In the genomic region with DNA sequence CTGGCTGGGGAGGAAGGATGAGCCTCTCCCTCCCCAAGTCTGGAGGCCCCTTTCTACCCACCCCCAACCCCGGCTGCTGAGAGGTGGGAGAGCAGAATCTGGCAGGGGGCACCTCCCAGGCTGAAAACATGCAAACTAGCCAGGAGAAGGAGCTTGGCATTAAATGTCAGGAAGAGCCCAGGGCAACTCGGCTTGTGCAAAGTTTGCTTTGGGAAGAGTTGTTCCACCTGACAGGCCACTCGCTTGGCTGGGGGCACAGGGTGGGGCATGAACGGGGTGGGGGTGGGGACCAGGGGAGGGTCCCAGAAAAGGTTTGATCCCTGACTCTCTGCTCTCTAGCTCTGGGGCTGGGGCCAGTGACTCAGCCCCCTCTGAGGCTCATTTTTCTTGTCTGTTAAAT, we compare ENCODE assay signal across 26 cellular contexts. TPM values are rescaled to one million over a fixed set of nuclear protein-coding genes. Genes with fewer than 3 reads are reported as not detected.
DNase-seq lines count a peak whose midpoint lies in the region; ATAC-seq and TF ChIP-seq lines count a peak whose summit lies in the region.
"Had no signal": no experiment of that assay in that cellular context is flagged by ENCODE, and none has a peak within 500 bp of the region (broad histone marks: within the 10 kb centered on the region; RNA-seq: fewer than 3 reads in every experiment).

No MANE protein-coding gene starts in this region.

- no peaks in the 10 kb centered on the region for H3K27me3 ChIP-seq in prostate gland (replicated peaks; ENCODE audit: insufficient read depth)
- H3K27me3 ChIP-seq: BLaER1 had no signal

- H3K9me3 ChIP-seq in prostate gland, result no peaks in the 10 kb centered on the region
- H3K9me3 ChIP-seq: Caco-2 had no signal

- TF ChIP-seq POLR2A in prostate gland (IDR thresholded peaks at IDR 0.05), result no peak

- H3K4me3 ChIP-seq in LNCaP clone FGC (ENCODE audit: low read depth, low read length), result peak overlapping the region; percentile 79
- peak overlapping the region; percentile 52 to 61 for H3K4me3 ChIP-seq in prostate gland
- H3K4me3 ChIP-seq: BLaER1, GM12878 had no signal

- intact Hi-C loops in dendritic cell treated with granulocyte-macrophage colony-stimulating factor and Interleukin-4, amounts not matched to agents 40 ng/mL and 50 ng/mL, for 4 days (cut with micrococcal nuclease), result no loop called here
- intact Hi-C loops in prostate gland (cut with DNase I), result no loop called here

- peak overlapping the region; percentile 51 for H3K4me3 Mint-ChIP-seq in dendritic cell treated with granulocyte-macrophage colony-stimulating factor and Interleukin-4, amounts not matched to agents 40 ng/mL and 50 ng/mL, for 4 days
- H3K4me3 Mint-ChIP-seq in endothelial cell (ENCODE audit: unreplicated experiment), result no peak overlapping the region
- H3K4me3 Mint-ChIP-seq: CD8-positive, alpha-beta T cell had no signal

- peaks cover 23% of the 10 kb centered on the region for H3K4me1 ChIP-seq in prostate gland (replicated peaks)

- peak overlapping the region; percentile 99 for H3K27ac ChIP-seq in 22Rv1
- H3K27ac ChIP-seq in prostate gland, result peak overlapping the region; percentile 86 to 90
- H3K27ac ChIP-seq: BLaER1 had no signal

- 40% methylated on average over 4 of the region's 4 CpGs for WGBS in prostate gland

- no peaks in the 10 kb centered on the region for H3K36me3 Mint-ChIP-seq in dendritic cell treated with granulocyte-macrophage colony-stimulating factor and Interleukin-4, amounts not matched to agents 40 ng/mL and 50 ng/mL, for 4 days (ENCODE audit: low read depth)
- H3K36me3 Mint-ChIP-seq in endothelial cell (ENCODE audit: low read depth, unreplicated experiment), result no peaks in the 10 kb centered on the region
- H3K36me3 Mint-ChIP-seq: CD8-positive, alpha-beta T cell had no signal

- peak overlapping the region; percentile 59 for H3K27ac Mint-ChIP-seq in dendritic cell treated with granulocyte-macrophage colony-stimulating factor and Interleukin-4, amounts not matched to agents 40 ng/mL and 50 ng/mL, for 4 days
- H3K27ac Mint-ChIP-seq in endothelial cell (ENCODE audit: unreplicated experiment), result no peak overlapping the region
- H3K27ac Mint-ChIP-seq: CD8-positive, alpha-beta T cell had no signal

- H3K9me3 Mint-ChIP-seq in dendritic cell treated with granulocyte-macrophage colony-stimulating factor and Interleukin-4, amounts not matched to agents 40 ng/mL and 50 ng/mL, for 4 days, result no peaks in the 10 kb centered on the region
- H3K9me3 Mint-ChIP-seq in endothelial cell (ENCODE audit: unreplicated experiment), result no peaks in the 10 kb centered on the region
- H3K9me3 Mint-ChIP-seq: CD8-positive, alpha-beta T cell had no signal

- no peak for ATAC-seq in GM19463 (IDR thresholded peaks at IDR 0.05; ENCODE audit: unreplicated experiment)
- ATAC-seq: CD8-positive, alpha-beta T cell; GM12878 had no signal

- peaks cover 53% of the 10 kb centered on the region for H3K4me1 Mint-ChIP-seq in dendritic cell treated with granulocyte-macrophage colony-stimulating factor and Interleukin-4, amounts not matched to agents 40 ng/mL and 50 ng/mL, for 4 days (ENCODE audit: low read depth)
- H3K4me1 Mint-ChIP-seq in endothelial cell (ENCODE audit: unreplicated experiment), result peaks cover 3% of the 10 kb centered on the region

- DNase-seq in LNCaP clone FGC (ENCODE audit: low read depth), result no peak
- DNase-seq in prostate gland (ENCODE audit: low spot score), result no peak
- no peak for DNase-seq in endothelial cell (ENCODE audit: low spot score)
- DNase-seq in activated CD8-positive, alpha-beta memory T cell treated with anti-CD3 and anti-CD28 coated beads, Interleukin-2, amount 50 U/mL, for 4 hours, result no peak
- no peak for DNase-seq in CD1c-positive myeloid dendritic cell (ENCODE audit: extremely low spot score)
- DNase-seq: Caco-2; CD8-positive, alpha-beta T cell; DMS79; EL; GDM1; HCEC 1CT; KBM-7; MM.1S; NCI-H2029; NCI-H446; NCI-H524 treated with DMSO at 0.1 percent for 48 hours; NCI-H774; RPMI8226; SHP77 had no signal

- peaks cover 28% of the 10 kb centered on the region for H3K27me3 Mint-ChIP-seq in dendritic cell treated with granulocyte-macrophage colony-stimulating factor and Interleukin-4, amounts not matched to agents 40 ng/mL and 50 ng/mL, for 4 days
- H3K27me3 Mint-ChIP-seq in endothelial cell (ENCODE audit: unreplicated experiment), result peaks cover 13% of the 10 kb centered on the region

- no peaks in the 10 kb centered on the region for H3K36me3 ChIP-seq in prostate gland
- H3K36me3 ChIP-seq: BLaER1 had no signal

- no peak for TF ChIP-seq CTCF in 22Rv1 (IDR thresholded peaks at IDR 0.05)
- no peak for TF ChIP-seq CTCF in LNCaP clone FGC (IDR thresholded peaks at IDR 0.05; ENCODE audit: control insufficient read depth, extremely low read depth, insufficient read depth)
- no peak for TF ChIP-seq CTCF in prostate gland (IDR thresholded peaks at IDR 0.05)
- no peak for TF ChIP-seq CTCF in endothelial cell (IDR thresholded peaks at IDR 0.05; ENCODE audit: unreplicated experiment)

RNA-seq across cellular contexts. Expression of a gene that starts 3.0 kb away (rescaled TPM):
- total RNA-seq in prostate gland, result 100 to 1,000 TPM; 165 to 738 TPM
- not detected for total RNA-seq in endothelial cell (ENCODE audit: unreplicated experiment)
- total RNA-seq: A172, GM12878, LHCN-M2 had no signal

Comparison
In these comparisons a context has a peak if more than half of its experiments do, and no peak if none do; other contexts are left out.
1. RNA of a gene that starts 3.0 kb away (total RNA-seq): 165 to 738 TPM in prostate gland; not detected in endothelial cell (single experiment); every median in the first group is over 100 times any median in the second.